28 cellular contexts compared by ENCODE assay signal in genomic region chr2:5145801-5146200, GRCh38.
"Had no signal": no experiment of that assay in that cellular context is flagged by ENCODE, and none has a peak within 500 bp of the region (broad histone marks: within the 10 kb centered on the region; RNA-seq: fewer than 3 reads in every experiment).

No MANE protein-coding gene starts in this region.

- FAIRE-seq: bronchial epithelial cell had no signal

- DNase-seq: activated CD4-positive, alpha-beta memory T cell treated with anti-CD3 and anti-CD28 coated beads, Interleukin-2, amount 10 ng/mL, durations not matched to agents 7 days and 5 days; activated CD4-positive, alpha-beta T cell treated with anti-CD3 and anti-CD28 coated beads for 1 hour; activated CD4-positive, alpha-beta T cell treated with anti-CD3 and anti-CD28 coated beads for 48 hours; activated CD4-positive, CD25-positive, alpha-beta regulatory T cell; activated CD8-positive, alpha-beta memory T cell treated with anti-CD3 and anti-CD28 coated beads for 24 hours; activated CD8-positive, alpha-beta memory T cell treated with anti-CD3 and anti-CD28 coated beads, Interleukin-2, amount 10 ng/mL, durations not matched to agents 7 days and 5 days; activated CD8-positive, alpha-beta memory T cell treated with anti-CD3 and anti-CD28 coated beads, Interleukin-2, amount 50 U/mL, for 48 hours; activated effector memory CD4-positive, alpha-beta T cell treated with Interleukin-2 at 50 U/mL for 16 hours; activated naive CD4-positive, alpha-beta T cell treated with anti-CD3 and anti-CD28 coated beads, Interleukin-2, amount 10 ng/mL, durations not matched to agents 7 days and 5 days; activated naive CD8-positive, alpha-beta T cell treated with anti-CD3 and anti-CD28 coated beads, Interleukin-2, amount 50 U/mL, for 24 hours; activated T-cell treated with anti-CD3 and anti-CD28 coated beads, Interleukin-2, amount 50 U/mL, for 48 hours; anterior cingulate cortex; caudate nucleus; cerebellar nuclear complex; MM.1S; NCI-H1092 treated with DMSO at 0.1 percent for 48 hours; NCI-H146; NCI-H187 treated with DMSO at 0.1 percent for 48 hours; NCI-H2081; NCI-H510A; NCI-H526; NCI-H748 treated with DMSO at 0.1 percent for 48 hours; NK-92 treated with Interleukin-12 subunit alpha and Interleukin-12 subunit beta, amount 100 ng/mL, for 24 hours; PC-9; Right ventricle myocardium superior; T1000; WERI-Rb-1 had no signal
